Comparison of ENCODE assay signal across 13 cellular contexts in genomic region chr2:215022418-215022817, GRCh38.
A peak's percentile ranks its signal among the peaks of the same experiment; 100 is the strongest.
DNase-seq lines count a peak whose midpoint lies in the region; ATAC-seq and TF ChIP-seq lines count a peak whose summit lies in the region.
"Had no signal": no experiment of that assay in that cellular context is flagged by ENCODE, and none has a peak within 500 bp of the region (broad histone marks: within the 10 kb centered on the region; RNA-seq: fewer than 3 reads in every experiment).

No MANE protein-coding gene starts in this region.

- no peaks in the 10 kb centered on the region for H3K27me3 ChIP-seq in kidney epithelial cell (ENCODE audit: control insufficient read depth, insufficient read depth, low read length)
- H3K27me3 ChIP-seq in upper lobe of left lung: no peaks in the 10 kb centered on the region

- H3K9me3 ChIP-seq in upper lobe of left lung: no peaks in the 10 kb centered on the region

- no peak for ATAC-seq in upper lobe of left lung (ENCODE audit: low FRiP score in 2 of 2)
- ATAC-seq: activated CD8-positive, alpha-beta T cell treated with anti-CD3 and anti-CD28 coated beads, Interleukin-2, amount 10 ng/mL, durations not matched to agents 7 days and 5 days had no signal

- H3K4me3 ChIP-seq in kidney epithelial cell (ENCODE audit: low read depth, low read length) (no peak overlapping the region), upper lobe of left lung (no peak overlapping the region)

- no peaks in the 10 kb centered on the region for H3K4me1 ChIP-seq in upper lobe of left lung

- no peak for TF ChIP-seq POLR2A in upper lobe of left lung (IDR thresholded peaks at IDR 0.05)

- no peak overlapping the region for H3K27ac ChIP-seq in upper lobe of left lung

- TF ChIP-seq EP300 in upper lobe of left lung (IDR thresholded peaks at IDR 0.05): no peak

- WGBS in upper lobe of left lung, 2 donors: 41 to 44% methylated on average over 3 of the region's 3 CpGs

- TF ChIP-seq CTCF in kidney epithelial cell (IDR thresholded peaks at IDR 0.05; ENCODE audit: insufficient read depth, low read length, poor library complexity, severe bottlenecking) (no peak), upper lobe of left lung (IDR thresholded peaks at IDR 0.05) (no peak)

- H3K36me3 ChIP-seq in kidney epithelial cell (ENCODE audit: control insufficient read depth, insufficient read depth, low read length) (no peaks in the 10 kb centered on the region), upper lobe of left lung (no peaks in the 10 kb centered on the region)

- DNase-seq in COLO829 (ENCODE audit: low spot score): peak; percentile 14
- DNase-seq in HS-5 (ENCODE audit: low read depth): peak; percentile 53
- DNase-seq in brain pericyte (ENCODE audit: low read depth, low spot score): peak; percentile 17
- peak; percentile 28 for DNase-seq in kidney epithelial cell (ENCODE audit: low read depth)
- no peak for DNase-seq in NCI-H2029 (lab: John Stamatoyannopoulos, UW)
- no peak for DNase-seq in stimulated activated CD4-positive, alpha-beta T cell treated with anti-CD3 and anti-CD28 coated beads, Interleukin-1b, Interleukin-23, amount 100 ng/mL, for 48 hours
- no peak for DNase-seq in upper lobe of left lung
- DNase-seq in stimulated activated CD4-positive, alpha-beta T cell treated with anti-CD3 and anti-CD28 coated beads, Interleukin-15, amount 100 ng/mL, for 24 hours: no peak
- DNase-seq: activated CD8-positive, alpha-beta T cell treated with anti-CD3 and anti-CD28 coated beads, Interleukin-2, amount 10 ng/mL, durations not matched to agents 7 days and 5 days; CD8-positive, alpha-beta memory T cell; effector CD8-positive, alpha-beta T cell; NCI-H187 treated with DMSO at 0.1 percent for 48 hours; T-helper 9 cell had no signal

Comparison
In these comparisons a context has a peak if more than half of its experiments do, and no peak if none do; other contexts are left out.
1. DNase-seq: peak in COLO829 (single experiment), HS-5 (single experiment), brain pericyte (single experiment) and kidney epithelial cell (single experiment); none in NCI-H2029 (single experiment), stimulated activated CD4-positive, alpha-beta T cell treated with anti-CD3 and anti-CD28 coated beads, Interleukin-1b, Interleukin-23, amount 100 ng/mL, for 48 hours (single experiment), upper lobe of left lung (0 of 2) and stimulated activated CD4-positive, alpha-beta T cell treated with anti-CD3 and anti-CD28 coated beads, Interleukin-15, amount 100 ng/mL, for 24 hours (single experiment).